In the genomic region with DNA sequence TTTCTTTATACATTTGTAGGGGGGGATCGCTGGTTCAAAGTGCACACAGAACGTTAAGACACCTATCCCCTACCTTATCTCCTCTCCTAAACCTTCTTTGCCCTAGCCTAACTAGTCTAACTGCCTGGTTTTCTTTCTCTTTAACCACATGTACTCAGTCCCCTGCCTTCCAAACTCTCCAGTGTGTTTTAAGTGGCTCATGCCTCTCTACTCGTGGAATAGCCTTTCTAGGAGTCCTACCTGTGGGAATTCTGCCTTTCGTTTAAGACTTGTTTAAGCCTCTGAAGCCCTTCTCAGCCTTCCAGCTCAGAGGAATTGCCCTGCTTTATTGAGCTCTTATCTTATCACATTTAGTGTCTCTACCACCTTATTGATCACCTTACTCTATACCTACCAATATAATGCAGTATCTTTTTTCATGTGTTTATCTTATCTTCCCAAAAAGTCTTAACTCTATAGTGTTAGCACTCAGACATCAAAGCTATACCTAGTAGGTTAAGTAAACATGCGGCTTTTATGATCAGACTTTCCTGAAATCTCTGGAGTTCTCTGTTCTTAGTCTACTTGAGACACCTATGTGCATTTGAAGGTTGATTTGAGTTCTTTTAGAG, we compare ENCODE assay signal across 1 cellular context.
TF ChIP-seq lines count a peak whose summit lies in the region.

No MANE protein-coding gene starts in this region.

TF ChIP-seq in GM12878, 131 proteins besides CTCF, POLR2A, EP300 and RAD21:
- TF ChIP-seq SIN3A (IDR thresholded peaks at IDR 0.05; ENCODE audit: low read depth, low read length) (no peak), NR2C1 (IDR thresholded peaks at IDR 0.05) (no peak)
